ENCODE assay signal across 1 cellular context in the genomic region with DNA sequence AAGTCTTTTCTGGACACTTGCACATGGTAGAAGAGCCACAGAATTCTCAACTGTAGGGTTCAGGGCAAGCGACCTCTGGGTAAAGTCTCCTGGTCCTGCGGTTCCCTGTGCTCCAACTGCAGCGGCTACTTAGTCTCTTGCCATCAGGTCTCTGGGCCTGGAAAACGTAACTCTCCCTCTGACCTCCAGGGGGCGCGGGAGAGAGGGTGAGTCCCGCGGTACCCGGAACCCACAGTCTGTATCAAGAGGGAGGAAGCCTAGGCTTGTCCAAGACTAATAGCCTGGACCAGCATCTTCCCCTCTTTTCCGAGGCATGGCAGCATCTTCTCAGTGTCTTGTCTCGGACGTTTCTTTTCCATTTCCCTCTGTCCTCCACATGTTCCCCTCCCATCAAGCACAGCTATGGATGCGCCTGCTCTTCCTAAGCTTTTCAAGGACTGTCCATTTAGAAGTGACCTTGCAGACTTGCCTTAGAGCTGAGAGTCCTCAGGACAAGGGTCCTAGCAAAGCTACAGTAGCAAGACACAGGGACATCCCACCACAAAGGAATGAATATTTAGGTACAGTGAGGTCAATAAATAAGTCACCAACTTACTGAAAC.
TF ChIP-seq lines count a peak whose summit lies in the region.

No MANE protein-coding gene starts in this region.

TF ChIP-seq in GM23338, 12 proteins besides CTCF, POLR2A, EP300 and RAD21 (continued from another document):
- TF ChIP-seq, protein P1, sequence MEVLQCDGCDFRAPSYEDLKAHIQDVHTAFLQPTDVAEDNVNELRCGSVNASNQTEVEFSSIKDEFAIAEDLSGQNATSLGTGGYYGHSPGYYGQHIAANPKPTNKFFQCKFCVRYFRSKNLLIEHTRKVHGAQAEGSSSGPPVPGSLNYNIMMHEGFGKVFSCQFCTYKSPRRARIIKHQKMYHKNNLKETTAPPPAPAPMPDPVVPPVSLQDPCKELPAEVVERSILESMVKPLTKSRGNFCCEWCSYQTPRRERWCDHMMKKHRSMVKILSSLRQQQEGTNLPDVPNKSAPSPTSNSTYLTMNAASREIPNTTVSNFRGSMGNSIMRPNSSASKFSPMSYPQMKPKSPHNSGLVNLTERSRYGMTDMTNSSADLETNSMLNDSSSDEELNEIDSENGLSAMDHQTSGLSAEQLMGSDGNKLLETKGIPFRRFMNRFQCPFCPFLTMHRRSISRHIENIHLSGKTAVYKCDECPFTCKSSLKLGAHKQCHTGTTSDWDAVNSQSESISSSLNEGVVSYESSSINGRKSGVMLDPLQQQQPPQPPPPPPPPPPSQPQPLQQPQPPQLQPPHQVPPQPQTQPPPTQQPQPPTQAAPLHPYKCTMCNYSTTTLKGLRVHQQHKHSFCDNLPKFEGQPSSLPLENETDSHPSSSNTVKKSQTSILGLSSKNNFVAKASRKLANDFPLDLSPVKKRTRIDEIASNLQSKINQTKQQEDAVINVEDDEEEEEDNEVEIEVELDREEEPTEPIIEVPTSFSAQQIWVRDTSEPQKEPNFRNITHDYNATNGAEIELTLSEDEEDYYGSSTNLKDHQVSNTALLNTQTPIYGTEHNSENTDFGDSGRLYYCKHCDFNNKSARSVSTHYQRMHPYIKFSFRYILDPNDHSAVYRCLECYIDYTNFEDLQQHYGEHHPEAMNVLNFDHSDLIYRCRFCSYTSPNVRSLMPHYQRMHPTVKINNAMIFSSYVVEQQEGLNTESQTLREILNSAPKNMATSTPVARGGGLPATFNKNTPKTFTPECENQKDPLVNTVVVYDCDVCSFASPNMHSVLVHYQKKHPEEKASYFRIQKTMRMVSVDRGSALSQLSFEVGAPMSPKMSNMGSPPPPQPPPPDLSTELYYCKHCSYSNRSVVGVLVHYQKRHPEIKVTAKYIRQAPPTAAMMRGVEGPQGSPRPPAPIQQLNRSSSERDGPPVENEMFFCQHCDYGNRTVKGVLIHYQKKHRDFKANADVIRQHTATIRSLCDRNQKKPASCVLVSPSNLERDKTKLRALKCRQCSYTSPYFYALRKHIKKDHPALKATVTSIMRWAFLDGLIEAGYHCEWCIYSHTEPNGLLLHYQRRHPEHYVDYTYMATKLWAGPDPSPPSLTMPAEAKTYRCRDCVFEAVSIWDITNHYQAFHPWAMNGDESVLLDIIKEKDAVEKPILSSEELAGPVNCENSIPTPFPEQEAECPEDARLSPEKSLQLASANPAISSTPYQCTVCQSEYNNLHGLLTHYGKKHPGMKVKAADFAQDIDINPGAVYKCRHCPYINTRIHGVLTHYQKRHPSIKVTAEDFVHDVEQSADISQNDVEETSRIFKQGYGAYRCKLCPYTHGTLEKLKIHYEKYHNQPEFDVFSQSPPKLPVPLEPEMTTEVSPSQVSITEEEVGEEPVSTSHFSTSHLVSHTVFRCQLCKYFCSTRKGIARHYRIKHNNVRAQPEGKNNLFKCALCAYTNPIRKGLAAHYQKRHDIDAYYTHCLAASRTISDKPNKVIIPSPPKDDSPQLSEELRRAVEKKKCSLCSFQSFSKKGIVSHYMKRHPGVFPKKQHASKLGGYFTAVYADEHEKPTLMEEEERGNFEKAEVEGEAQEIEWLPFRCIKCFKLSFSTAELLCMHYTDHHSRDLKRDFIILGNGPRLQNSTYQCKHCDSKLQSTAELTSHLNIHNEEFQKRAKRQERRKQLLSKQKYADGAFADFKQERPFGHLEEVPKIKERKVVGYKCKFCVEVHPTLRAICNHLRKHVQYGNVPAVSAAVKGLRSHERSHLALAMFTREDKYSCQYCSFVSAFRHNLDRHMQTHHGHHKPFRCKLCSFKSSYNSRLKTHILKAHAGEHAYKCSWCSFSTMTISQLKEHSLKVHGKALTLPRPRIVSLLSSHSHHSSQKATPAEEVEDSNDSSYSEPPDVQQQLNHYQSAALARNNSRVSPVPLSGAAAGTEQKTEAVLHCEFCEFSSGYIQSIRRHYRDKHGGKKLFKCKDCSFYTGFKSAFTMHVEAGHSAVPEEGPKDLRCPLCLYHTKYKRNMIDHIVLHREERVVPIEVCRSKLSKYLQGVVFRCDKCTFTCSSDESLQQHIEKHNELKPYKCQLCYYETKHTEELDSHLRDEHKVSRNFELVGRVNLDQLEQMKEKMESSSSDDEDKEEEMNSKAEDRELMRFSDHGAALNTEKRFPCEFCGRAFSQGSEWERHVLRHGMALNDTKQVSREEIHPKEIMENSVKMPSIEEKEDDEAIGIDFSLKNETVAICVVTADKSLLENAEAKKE (CRISPR knock-in tag; IDR thresholded peaks at IDR 0.05): 0 out of 2 replicates have a peak, but pooled peaks have one; percentile 12
TF ChIP-seq in GM23338: peak in this region for 1.
